ENCODE assay signal across 20 cellular contexts in genomic region chr1:181483561-181484291, GRCh38. TPM values are rescaled to one million over a fixed set of nuclear protein-coding genes. Genes with fewer than 3 reads are reported as not detected.
DNase-seq lines count a peak whose midpoint lies in the region; TF ChIP-seq lines count a peak whose summit lies in the region.
"Had no signal": no experiment of that assay in that cellular context is flagged by ENCODE, and none has a peak within 500 bp of the region (broad histone marks: within the 10 kb centered on the region; RNA-seq: fewer than 3 reads in every experiment).

No MANE protein-coding gene starts in this region.

- POLR2A ChIA-PET in A673 (lab: Charles Lee; ENCODE audit: low non-redundant PET) = no interaction called here

- H3K4me1 Mint-ChIP-seq in nephron progenitor cell = peaks cover 40% of the 10 kb centered on the region

- H3K36me3 Mint-ChIP-seq in nephron progenitor cell (ENCODE audit: low read depth) = no peaks in the 10 kb centered on the region

- H3K27me3 ChIP-seq in GM06990 (replicated peaks; ENCODE audit: control insufficient read depth, insufficient read depth, low read length) (no peaks in the 10 kb centered on the region), HUES48 (ENCODE audit: control insufficient read depth, insufficient read depth, low read length) (peaks cover 81% of the 10 kb centered on the region), BE2C (peaks cover 85% of the 10 kb centered on the region), A673 (replicated peaks; ENCODE audit: insufficient read depth, low read depth, low read length, poor library complexity) (peaks cover 95% of the 10 kb centered on the region)

- DNase-seq in GM06990 (ENCODE audit: extremely low read depth, insufficient read length) = no peak
- peak; percentile 30 for DNase-seq in nephron progenitor cell
- DNase-seq in COR-L47 (lab: John Stamatoyannopoulos, UW) = no peak
- no peak for DNase-seq in BE2C
- no peak for DNase-seq in A673 (ENCODE audit: low spot score)
- DNase-seq: activated naive CD4-positive, alpha-beta T cell treated with anti-CD3 and anti-CD28 coated beads for 36 hours; EL; gastrocnemius medialis; kidney glomerular epithelial cell; mucosa of descending colon; MV-4-11; NCI-H446; thyroid gland had no signal

- H3K9me3 ChIP-seq in HUES48 (ENCODE audit: control insufficient read depth, insufficient read depth, low read length) (no peaks in the 10 kb centered on the region), BE2C (no peaks in the 10 kb centered on the region), A673 (ENCODE audit: low read depth, low read length, poor library complexity, severe bottlenecking) (no peaks in the 10 kb centered on the region)
- H3K9me3 ChIP-seq: gastrocnemius medialis, mucosa of descending colon, thyroid gland had no signal

- TF ChIP-seq CTCF in GM06990 (IDR thresholded peaks at IDR 0.05; ENCODE audit: insufficient read depth, low read length, poor library complexity, severe bottlenecking) (no peak), nephron progenitor cell (IDR thresholded peaks at IDR 0.05) (no peak), BE2C (IDR thresholded peaks at IDR 0.05; ENCODE audit: low read depth, low read length) (no peak), A673 (conservative IDR thresholded peaks at IDR 0.05; ENCODE audit: low read depth, low read length) (no peak)

- peaks cover 18% of the 10 kb centered on the region; the same call in 1 of the 2 replicates for H3K4me1 ChIP-seq in HUES48 (ENCODE audit: control insufficient read depth, insufficient read depth, low read length)
- no peaks in the 10 kb centered on the region for H3K4me1 ChIP-seq in BE2C
- H3K4me1 ChIP-seq in A673 (ENCODE audit: insufficient read depth, low read length, poor library complexity, severe bottlenecking) = no peaks in the 10 kb centered on the region
- H3K4me1 ChIP-seq: gastrocnemius medialis had no signal

- H3K9ac ChIP-seq in HUES48 (ENCODE audit: low read depth, low read length) = no peak overlapping the region

- H3K4me3 ChIP-seq in GM06990 (replicated peaks; ENCODE audit: low read depth, low read length) (peak overlapping the region; percentile 67), HUES48 (ENCODE audit: low read depth, low read length) (peak overlapping the region; percentile 66), BE2C (ENCODE audit: low read depth, low read length) (no peak overlapping the region), A673 (ENCODE audit: low read depth, low read length, poor library complexity, severe bottlenecking) (no peak overlapping the region)
- H3K4me3 ChIP-seq: mucosa of descending colon, thyroid gland had no signal

- intact Hi-C loops in A673 (cut with micrococcal nuclease; ENCODE audit: unreplicated experiment) = no loop called here

- no TSS peak for BruUV-seq in A673 (replicated peaks; lab: Mats Ljungman, UMichigan)

- no peaks in the 10 kb centered on the region for H3K9me3 Mint-ChIP-seq in nephron progenitor cell
- H3K9me3 Mint-ChIP-seq: activated naive CD4-positive, alpha-beta T cell treated with anti-CD3 and anti-CD28 coated beads for 36 hours had no signal

- H3K36me3 ChIP-seq in GM06990 (ENCODE audit: control insufficient read depth, insufficient read depth, low read length) = no peaks in the 10 kb centered on the region
- no peaks in the 10 kb centered on the region for H3K36me3 ChIP-seq in HUES48 (ENCODE audit: control insufficient read depth, insufficient read depth, low read length)
- no peaks in the 10 kb centered on the region for H3K36me3 ChIP-seq in BE2C
- no peaks in the 10 kb centered on the region for H3K36me3 ChIP-seq in A673 (ENCODE audit: insufficient read depth, low read length, poor library complexity, severe bottlenecking)
- H3K36me3 ChIP-seq: gastrocnemius medialis, thyroid gland had no signal

- H3K27ac ChIP-seq in HUES48 (ENCODE audit: low read depth, low read length) (no peak overlapping the region), cingulate gyrus (ENCODE audit: low read depth, low read length) (peak overlapping the region; percentile 29), A673 (ENCODE audit: low read depth, low read length, poor library complexity, severe bottlenecking) (no peak overlapping the region)
- H3K27ac ChIP-seq: C4-2B, gastrocnemius medialis, thyroid gland had no signal

- H3K27me3 Mint-ChIP-seq in nephron progenitor cell (ENCODE audit: low read depth, poor library complexity) = peaks cover 88% of the 10 kb centered on the region

- peak overlapping the region; percentile 82 for H3K4me3 Mint-ChIP-seq in nephron progenitor cell

- H3K27ac Mint-ChIP-seq in nephron progenitor cell = no peak overlapping the region
- H3K27ac Mint-ChIP-seq: activated naive CD4-positive, alpha-beta T cell treated with anti-CD3 and anti-CD28 coated beads for 36 hours had no signal

- CTCF ChIA-PET in A673 (lab: Charles Lee) = interaction anchor here (0.7 kb wide), 1 partner anchor 568 kb away, joined by 6 read pairs; no protein-coding TSS in a partner anchor

RNA-seq across cellular contexts. Expression of gene CACNA1E, which starts 0.4 kb away (rescaled TPM):
- 0.05 TPM for polyA plus RNA-seq in BE2C (2012; ENCODE audit: insufficient read depth, insufficient read length, low read depth)
- total RNA-seq in A673 (2021) = not detected in 2 replicates
- total RNA-seq: activated CD8-positive, alpha-beta memory T cell treated with anti-CD3 and anti-CD28 coated beads for 36 hours; activated naive CD4-positive, alpha-beta T cell treated with anti-CD3 and anti-CD28 coated beads for 36 hours; bronchial epithelial cell; endothelial cell of umbilical vein; OCI-LY7 had no signal
- polyA plus RNA-seq: endothelial cell of umbilical vein had no signal

Comparison
In these comparisons a context has a peak if more than half of its experiments do, and no peak if none do; other contexts are left out.
1. H3K4me3 ChIP-seq: peak in GM06990 (single experiment) and HUES48 (single experiment); none in BE2C (single experiment) and A673 (single experiment).